ENCODE assay signal across 23 cellular contexts in genomic region chr10:111999915-112000302, GRCh38.
DNase-seq lines count a peak whose midpoint lies in the region; ATAC-seq and TF ChIP-seq lines count a peak whose summit lies in the region.
"Had no signal": no experiment of that assay in that cellular context is flagged by ENCODE, and none has a peak within 500 bp of the region (broad histone marks: within the 10 kb centered on the region; RNA-seq: fewer than 3 reads in every experiment).

No MANE protein-coding gene starts in this region.

- H3K9me3 Mint-ChIP-seq in endothelial cell (ENCODE audit: unreplicated experiment) (no peaks in the 10 kb centered on the region), neural progenitor cell (peaks cover 2% of the 10 kb centered on the region)

- TF ChIP-seq CTCF in endothelial cell (IDR thresholded peaks at IDR 0.05; ENCODE audit: unreplicated experiment) (no peak), neural progenitor cell (IDR thresholded peaks at IDR 0.05) (no peak)

- peak overlapping the region; percentile 31 for H3K4me2 ChIP-seq in neural progenitor cell
- H3K4me2 ChIP-seq: PC-9 had no signal

- H3K36me3 Mint-ChIP-seq in endothelial cell (ENCODE audit: low read depth, unreplicated experiment) = no peaks in the 10 kb centered on the region
- H3K36me3 Mint-ChIP-seq in neural progenitor cell = no peaks in the 10 kb centered on the region

- H3K79me2 ChIP-seq in neural progenitor cell (ENCODE audit: low read depth) = no peaks in the 10 kb centered on the region

- H3K4me3 ChIP-seq in HUES6 (ENCODE audit: low read depth, low read length) (peak overlapping the region; percentile 18; the same call in 1 of the 2 replicates), neural progenitor cell (no peak overlapping the region)
- H3K4me3 ChIP-seq: MG63, PC-9 had no signal

- H3K9me3 ChIP-seq in HUES6 (ENCODE audit: control insufficient read depth, insufficient read depth, low read depth, low read length) (no peaks in the 10 kb centered on the region), neural progenitor cell (ENCODE audit: low read depth) (no peaks in the 10 kb centered on the region)
- H3K9me3 ChIP-seq: MG63 had no signal

- no peaks in the 10 kb centered on the region for H4K20me1 ChIP-seq in neural progenitor cell (ENCODE audit: low read depth)

- H3K27ac ChIP-seq in HUES6 (ENCODE audit: low read depth, low read length) (peak overlapping the region; percentile 45; the same call in 1 of the 2 replicates), neural progenitor cell (no peak overlapping the region)
- H3K27ac ChIP-seq: PC-9 had no signal

- H3K4me3 Mint-ChIP-seq in endothelial cell (ENCODE audit: unreplicated experiment) (no peak overlapping the region), neural progenitor cell (no peak overlapping the region)

- H3K4me1 ChIP-seq in HUES6 (ENCODE audit: control insufficient read depth, insufficient read depth, low read length) (peaks cover 22% of the 10 kb centered on the region), neural progenitor cell (peaks cover 14% of the 10 kb centered on the region)

- peak overlapping the region; percentile 61 for H3K9ac ChIP-seq in HUES6 (ENCODE audit: low read length)
- no peak overlapping the region for H3K9ac ChIP-seq in neural progenitor cell

- H3K27me3 ChIP-seq in HUES6 (ENCODE audit: control insufficient read depth, insufficient read depth, low read length) (no peaks in the 10 kb centered on the region), neural progenitor cell (no peaks in the 10 kb centered on the region)
- H3K27me3 ChIP-seq: MG63 had no signal

- H2AFZ ChIP-seq in neural progenitor cell (replicated peaks) = peak overlapping the region; percentile 48
- H2AFZ ChIP-seq: PC-9 had no signal

- H3K4me1 Mint-ChIP-seq in endothelial cell (ENCODE audit: unreplicated experiment) = peaks cover 38% of the 10 kb centered on the region
- H3K4me1 Mint-ChIP-seq in neural progenitor cell = peaks cover 16% of the 10 kb centered on the region

- no peak for ATAC-seq in HG03439 (IDR thresholded peaks at IDR 0.05; ENCODE audit: unreplicated experiment)
- ATAC-seq in GM18867 (IDR thresholded peaks at IDR 0.05; ENCODE audit: unreplicated experiment) = no peak
- ATAC-seq: HCT116 had no signal

- H3K27me3 Mint-ChIP-seq in endothelial cell (ENCODE audit: unreplicated experiment) (no peaks in the 10 kb centered on the region), neural progenitor cell (ENCODE audit: insufficient read depth, low read depth) (no peaks in the 10 kb centered on the region)

- H3K27ac Mint-ChIP-seq in endothelial cell (ENCODE audit: unreplicated experiment) = peak overlapping the region; percentile 45
- peak overlapping the region; percentile 25 for H3K27ac Mint-ChIP-seq in neural progenitor cell

- DNase-seq in ELF-1 (ENCODE audit: low read depth, low spot score) (peak; percentile 35), endothelial cell (ENCODE audit: low spot score) (peak; percentile 10), neural progenitor cell (ENCODE audit: low spot score) (no peak)
- DNase-seq in central memory CD4-positive, alpha-beta T cell = no peak
- DNase-seq: Calu3, DMS153, DND-41, GOT3, IMR-90, KG1, MG63, NCI-H1105 treated with DMSO at 0.1 percent for 48 hours, NCI-H146, NCI-H1930, NCI-H446 treated with DMSO at 0.1 percent for 48 hours, NCI-H526, PC-9, RPMI8226, SHP77 had no signal

- peaks cover 12% of the 10 kb centered on the region for H3F3A ChIP-seq in neural progenitor cell (ENCODE audit: low read depth)

- H3K36me3 ChIP-seq in HUES6 (ENCODE audit: control insufficient read depth, insufficient read depth, low read length) = no peaks in the 10 kb centered on the region
- no peaks in the 10 kb centered on the region for H3K36me3 ChIP-seq in neural progenitor cell
- H3K36me3 ChIP-seq: MG63 had no signal

Comparison
In these comparisons a context has a peak if more than half of its experiments do, and no peak if none do; other contexts are left out.
1. DNase-seq: peak in ELF-1 (single experiment) and endothelial cell (single experiment); none in neural progenitor cell (single experiment) and central memory CD4-positive, alpha-beta T cell (single experiment).